In the genomic region with DNA sequence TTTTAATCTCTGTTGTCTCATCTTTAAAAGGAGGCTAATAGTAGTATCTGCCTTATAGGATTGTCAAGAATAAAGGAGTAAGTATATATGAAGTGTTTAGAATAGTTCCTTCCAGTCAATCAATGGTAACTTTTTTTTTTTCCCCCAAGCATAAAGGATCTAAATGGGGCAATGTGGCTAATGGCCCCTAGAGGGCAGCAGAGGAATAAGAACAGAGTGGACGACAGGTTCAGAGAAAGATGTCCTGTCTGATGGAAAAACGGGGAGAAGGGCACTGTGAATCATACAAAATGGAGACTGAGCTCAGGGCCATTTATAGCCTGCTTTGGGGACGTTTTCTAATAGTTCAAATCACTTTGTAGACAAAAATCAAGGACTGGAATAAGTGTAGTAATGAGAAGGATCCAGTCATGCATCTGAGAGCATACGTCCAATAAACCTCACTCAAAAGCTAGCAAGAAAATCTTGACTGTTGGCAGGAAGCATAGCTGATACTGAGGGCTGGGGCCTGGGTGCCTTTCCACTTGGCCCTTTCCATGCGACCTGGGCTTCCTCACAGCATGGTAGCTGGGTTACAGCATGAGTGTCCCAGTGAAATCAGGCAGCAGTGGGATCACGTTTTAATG, we compare ENCODE assay signal across 7 cellular contexts. TPM values are rescaled to one million over a fixed set of nuclear protein-coding genes. Genes with fewer than 3 reads are reported as not detected.
DNase-seq lines count a peak whose midpoint lies in the region; ATAC-seq, FAIRE-seq and TF ChIP-seq lines count a peak whose summit lies in the region.

No MANE protein-coding gene starts in this region.

- TF ChIP-seq POLR2A in GM12891 (IDR thresholded peaks at IDR 0.05; ENCODE audit: low read depth, low read length): no peak

- peak; percentile 37 for ATAC-seq in HG03139 (IDR thresholded peaks at IDR 0.05; ENCODE audit: unreplicated experiment)

- peak; percentile 46 for DNase-seq in GM12891 (ENCODE audit: insufficient read length, low spot score)
- DNase-seq in NCI-H345 (lab: John Stamatoyannopoulos, UW): peak; percentile 79
- DNase-seq in activated CD4-positive, CD25-positive, alpha-beta regulatory T cell treated with anti-CD3 and anti-CD28 coated beads, Interleukin-2, amount 50 U/mL, for 72 hours: peak; percentile 58
- peak; percentile 74 for DNase-seq in cerebellar cortex (ENCODE audit: low spot score)
- peak; percentile 91 for DNase-seq in left kidney (ENCODE audit: low read depth, low spot score)
- peak; percentile 47 to 63 for DNase-seq in stimulated activated CD4-positive, alpha-beta T cell treated with anti-CD3 and anti-CD28 coated beads, Interleukin-4, amount 100 ng/mL, for 4 hours

- peak; percentile 87 for FAIRE-seq in GM12891 (lab: Jason Lieb, UNC)

TF ChIP-seq in GM12891, 5 proteins besides CTCF, POLR2A, EP300 and RAD21:
- TF ChIP-seq SPI1 (IDR thresholded peaks at IDR 0.05; ENCODE audit: low read depth, low read length) (no peak), POU2F2 (IDR thresholded peaks at IDR 0.05; ENCODE audit: low read depth, low read length) (no peak), PAX5 (IDR thresholded peaks at IDR 0.05; ENCODE audit: insufficient read depth, low read length, severe bottlenecking) (no peak), TAF1 (IDR thresholded peaks at IDR 0.05; ENCODE audit: low read depth, low read length) (no peak), POLR2AphosphoS5 (IDR thresholded peaks at IDR 0.05; ENCODE audit: low read depth, low read length) (no peak)

RNA-seq across cellular contexts. Expression of a gene that starts 51.3 kb away (rescaled TPM):
- polyA plus RNA-seq in GM12891 (2012; ENCODE audit: low read depth, missing spikeins): 0.78 TPM

Comparison
In these comparisons a context has a peak if more than half of its experiments do, and no peak if none do; other contexts are left out.
1. Peak in every context shown above with its lines: DNase-seq and ATAC-seq.